Comparison of ENCODE assay signal across 8 cellular contexts in genomic region chr10:97318772-97319651, GRCh38. TPM values are rescaled to one million over a fixed set of nuclear protein-coding genes. Genes with fewer than 3 reads are reported as not detected.
A peak's percentile ranks its signal among the peaks of the same experiment; 100 is the strongest.
DNase-seq lines count a peak whose midpoint lies in the region; ATAC-seq and FAIRE-seq lines count a peak whose summit lies in the region.

A gene with protein sequence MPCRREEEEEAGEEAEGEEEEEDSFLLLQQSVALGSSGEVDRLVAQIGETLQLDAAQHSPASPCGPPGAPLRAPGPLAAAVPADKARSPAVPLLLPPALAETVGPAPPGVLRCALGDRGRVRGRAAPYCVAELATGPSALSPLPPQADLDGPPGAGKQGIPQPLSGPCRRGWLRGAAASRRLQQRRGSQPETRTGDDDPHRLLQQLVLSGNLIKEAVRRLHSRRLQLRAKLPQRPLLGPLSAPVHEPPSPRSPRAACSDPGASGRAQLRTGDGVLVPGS (plus strand): TSS chr10:97319271. CDS start chr10:97319454, 183 bp downstream.

- DNase-seq in EH (ENCODE audit: low read depth) (peak; percentile 86), LHCN-M2 (ENCODE audit: low read depth) (peak; percentile 84), SIG-M5 treated with dmso at 0.1 percent for 504 hours (lab: John Stamatoyannopoulos, UW; ENCODE audit: unreplicated experiment) (peak; percentile 76), frontal cortex (ENCODE audit: low spot score in 2 of 2) (peak; percentile 77 to 78), non-pigmented ciliary epithelial cell (ENCODE audit: low read depth) (peak; percentile 73), substantia nigra (lab: John Stamatoyannopoulos, UW) (peak; percentile 54 to 94 (median 83))
- DNase-seq in activated naive CD4-positive, alpha-beta T cell (lab: John Stamatoyannopoulos, UW), result peak; percentile 66 to 88 (median 81)

- ATAC-seq in GM21825 (IDR thresholded peaks at IDR 0.05; ENCODE audit: unreplicated experiment), result peak; percentile 61

- FAIRE-seq in frontal cortex (lab: Jason Lieb, UNC), result no peak

- H3K27ac ChIP-seq in substantia nigra (ENCODE audit: low read depth, low read length, poor library complexity, severe bottlenecking), result peak within 1 kb of the TSS; percentile 99

RNA-seq across cellular contexts. Expression of the gene that starts here (rescaled TPM):
- 1.5 and 1.7 TPM in 2 replicates for total RNA-seq in LHCN-M2 (2014; rRNA removed)
- 0.68 TPM for polyA plus RNA-seq in LHCN-M2 (2012)
- 4.9 TPM for total RNA-seq in frontal cortex

Comparison
In these comparisons a context has a peak if more than half of its experiments do, and no peak if none do; other contexts are left out.
1. Peak in every context shown above with its lines: DNase-seq, ATAC-seq and H3K27ac ChIP-seq.